In the genomic region with DNA sequence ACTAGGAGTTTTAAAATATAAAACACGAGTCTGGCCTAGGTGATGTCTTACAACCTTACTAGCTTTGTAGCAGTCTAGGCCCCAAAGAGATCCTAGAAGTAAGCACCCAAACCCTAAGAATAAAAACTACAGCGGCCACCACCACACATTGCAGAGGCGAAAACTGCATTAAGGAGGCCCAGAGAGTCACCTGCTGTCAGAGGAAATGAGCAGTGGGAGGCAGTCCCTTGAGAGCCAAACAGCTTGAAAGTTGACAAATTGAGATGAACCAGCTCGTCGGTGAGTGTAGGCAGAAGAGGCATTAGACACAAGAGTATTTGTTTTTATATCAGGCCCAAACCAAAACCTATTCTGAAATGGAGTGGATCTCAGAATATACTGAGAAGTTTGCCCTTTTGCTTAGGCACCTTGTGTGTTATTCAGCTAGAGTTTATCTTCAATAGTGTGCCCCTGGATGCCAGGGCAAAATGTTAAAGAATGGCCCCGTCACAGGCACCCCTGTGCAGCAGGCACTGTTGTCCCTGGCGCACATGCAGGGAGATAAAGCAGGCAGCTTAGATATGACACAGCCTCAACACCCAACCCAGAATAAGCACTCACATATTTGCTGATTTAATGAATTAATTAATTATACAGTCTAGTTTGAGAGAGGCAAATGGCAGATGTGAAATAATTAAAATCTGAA, we compare ENCODE assay signal across 1 cellular context.
TF ChIP-seq lines count a peak whose summit lies in the region.

No MANE protein-coding gene starts in this region.

TF ChIP-seq in WTC11, 78 proteins besides CTCF, POLR2A, EP300 and RAD21 (continued from another document):
- no peak for TF ChIP-seq AFF4 (CRISPR knock-in tag; IDR thresholded peaks at IDR 0.05; ENCODE audit: borderline replicate concordance)
- TF ChIP-seq, protein P1, sequence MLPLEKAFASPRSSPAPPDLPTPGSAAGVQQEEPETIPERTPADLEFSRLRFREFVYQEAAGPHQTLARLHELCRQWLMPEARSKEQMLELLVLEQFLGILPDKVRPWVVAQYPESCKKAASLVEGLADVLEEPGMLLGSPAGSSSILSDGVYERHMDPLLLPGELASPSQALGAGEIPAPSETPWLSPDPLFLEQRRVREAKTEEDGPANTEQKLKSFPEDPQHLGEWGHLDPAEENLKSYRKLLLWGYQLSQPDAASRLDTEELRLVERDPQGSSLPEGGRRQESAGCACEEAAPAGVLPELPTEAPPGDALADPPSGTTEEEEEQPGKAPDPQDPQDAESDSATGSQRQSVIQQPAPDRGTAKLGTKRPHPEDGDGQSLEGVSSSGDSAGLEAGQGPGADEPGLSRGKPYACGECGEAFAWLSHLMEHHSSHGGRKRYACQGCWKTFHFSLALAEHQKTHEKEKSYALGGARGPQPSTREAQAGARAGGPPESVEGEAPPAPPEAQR (CRISPR knock-in tag; IDR thresholded peaks at IDR 0.05), result no peak
- TF ChIP-seq ATF3 (CRISPR knock-in tag; conservative IDR thresholded peaks at IDR 0.05), result no peak
